In genomic region chr1:50348449-50349241, GRCh38 we compare ENCODE assay signal across 8 cellular contexts.
DNase-seq lines count a peak whose midpoint lies in the region; ATAC-seq and TF ChIP-seq lines count a peak whose summit lies in the region.

No MANE protein-coding gene starts in this region.

- H3K4ac ChIP-seq in trophoblast cell (ENCODE audit: low read depth, low read length): no peak overlapping the region

- no peaks in the 10 kb centered on the region for H3K9me3 Mint-ChIP-seq in activated T-helper 1 cell treated with anti-CD3 and anti-CD28 coated beads, Interleukin-12 subunit alpha, Interleukin-12 subunit beta, Interleukin-2, Interleukin-4 antibody, amounts not matched to agents 30 ng/mL and 10 ng/mL and 1 ng/mL, durations not matched to agents 14 hours and 24 hours and 36 hours

- H3K9ac ChIP-seq in trophoblast cell (ENCODE audit: low read length): no peak overlapping the region

- intact Hi-C loops in activated T-helper 1 cell treated with anti-CD3 and anti-CD28 coated beads, Interleukin-12 subunit alpha, Interleukin-12 subunit beta, Interleukin-2, Interleukin-4 antibody, amounts not matched to agents 30 ng/mL and 10 ng/mL and 1 ng/mL, durations not matched to agents 14 hours and 24 hours and 36 hours (cut with micrococcal nuclease): loop anchor here (2.0 kb wide), 1 partner anchor 1672 kb away; no protein-coding TSS in a partner anchor

- H2BK12ac ChIP-seq in trophoblast cell (ENCODE audit: low read length): no peak overlapping the region

- no peak overlapping the region for H4K91ac ChIP-seq in trophoblast cell (ENCODE audit: low read depth, low read length)

- no peaks in the 10 kb centered on the region for H3K4me1 ChIP-seq in trophoblast cell (ENCODE audit: control insufficient read depth in 1 of 2, insufficient read depth in 2 of 2, low read length in 2 of 2)

- no peak overlapping the region for H4K12ac ChIP-seq in trophoblast cell (ENCODE audit: low read depth, low read length)

- ATAC-seq in HG03442 (IDR thresholded peaks at IDR 0.05; ENCODE audit: unreplicated experiment) (peak; percentile 77), GM19023 (IDR thresholded peaks at IDR 0.05; ENCODE audit: unreplicated experiment) (no peak)

- no peaks in the 10 kb centered on the region for H3K36me3 Mint-ChIP-seq in activated T-helper 1 cell treated with anti-CD3 and anti-CD28 coated beads, Interleukin-12 subunit alpha, Interleukin-12 subunit beta, Interleukin-2, Interleukin-4 antibody, amounts not matched to agents 30 ng/mL and 10 ng/mL and 1 ng/mL, durations not matched to agents 14 hours and 24 hours and 36 hours (ENCODE audit: low read depth)

- no peaks in the 10 kb centered on the region for H3K4me1 Mint-ChIP-seq in activated T-helper 1 cell treated with anti-CD3 and anti-CD28 coated beads, Interleukin-12 subunit alpha, Interleukin-12 subunit beta, Interleukin-2, Interleukin-4 antibody, amounts not matched to agents 30 ng/mL and 10 ng/mL and 1 ng/mL, durations not matched to agents 14 hours and 24 hours and 36 hours (ENCODE audit: low read depth)

- no peaks in the 10 kb centered on the region for H3K27me3 Mint-ChIP-seq in activated T-helper 1 cell treated with anti-CD3 and anti-CD28 coated beads, Interleukin-12 subunit alpha, Interleukin-12 subunit beta, Interleukin-2, Interleukin-4 antibody, amounts not matched to agents 30 ng/mL and 10 ng/mL and 1 ng/mL, durations not matched to agents 14 hours and 24 hours and 36 hours (ENCODE audit: insufficient read depth)

- no peak overlapping the region for H2BK5ac ChIP-seq in trophoblast cell (ENCODE audit: low read depth, low read length, poor library complexity)

- no peak overlapping the region for H3K4me3 Mint-ChIP-seq in activated T-helper 1 cell treated with anti-CD3 and anti-CD28 coated beads, Interleukin-12 subunit alpha, Interleukin-12 subunit beta, Interleukin-2, Interleukin-4 antibody, amounts not matched to agents 30 ng/mL and 10 ng/mL and 1 ng/mL, durations not matched to agents 14 hours and 24 hours and 36 hours

- H3K27me3 ChIP-seq in GM06990 (replicated peaks; ENCODE audit: control insufficient read depth, insufficient read depth, low read length) (no peaks in the 10 kb centered on the region; the same call in 1 of the 2 replicates), trophoblast cell (ENCODE audit: insufficient read depth, low read length) (no peaks in the 10 kb centered on the region)

- no peak overlapping the region for H3K14ac ChIP-seq in trophoblast cell (ENCODE audit: low read length)

- no peak overlapping the region for H2BK120ac ChIP-seq in trophoblast cell (ENCODE audit: insufficient read depth, low read length, poor library complexity)

- no peaks in the 10 kb centered on the region for H3K79me2 ChIP-seq in trophoblast cell (ENCODE audit: control insufficient read depth, insufficient read depth, low read length, poor library complexity)

- H2AK5ac ChIP-seq in trophoblast cell (ENCODE audit: low read length): no peak overlapping the region

- no peaks in the 10 kb centered on the region for H3K79me1 ChIP-seq in trophoblast cell (ENCODE audit: low read length)

- H3K27ac ChIP-seq in trophoblast cell (ENCODE audit: low read depth, low read length): no peak overlapping the region

- H3K36me3 ChIP-seq in GM06990 (ENCODE audit: control insufficient read depth, insufficient read depth, low read length): no peaks in the 10 kb centered on the region
- H3K36me3 ChIP-seq in trophoblast cell (ENCODE audit: control insufficient read depth in 1 of 2, insufficient read depth in 2 of 2, low read length in 2 of 2): no peaks in the 10 kb centered on the region

- DNase-seq in AG08396 (ENCODE audit: low spot score) (peak; percentile 82), GM06990 (ENCODE audit: extremely low read depth, insufficient read length) (peak; percentile 25), NCI-H748 treated with DMSO at 0.1 percent for 48 hours (lab: John Stamatoyannopoulos, UW) (peak; percentile 77), glomerular visceral epithelial cell (ENCODE audit: extremely low spot score) (peak; percentile 73), trophoblast cell (peak; percentile 50 to 86)
- peak; percentile 22 for DNase-seq in activated T-helper 1 cell treated with anti-CD3 and anti-CD28 coated beads, Interleukin-12 subunit alpha, Interleukin-12 subunit beta, Interleukin-2, Interleukin-4 antibody, amounts not matched to agents 30 ng/mL and 10 ng/mL and 1 ng/mL, durations not matched to agents 14 hours and 24 hours and 36 hours (ENCODE audit: low spot score)

- no peaks in the 10 kb centered on the region for H3K9me3 ChIP-seq in trophoblast cell (ENCODE audit: insufficient read depth, low read depth, low read length)

- no CpG with 5 or more reads among the region's 5 CpGs for WGBS in trophoblast cell (ENCODE audit: extremely low coverage, insufficient coverage, insufficient read length)

- no peak overlapping the region for H3K23ac ChIP-seq in trophoblast cell (ENCODE audit: low read length)

- no peak overlapping the region for H2AFZ ChIP-seq in trophoblast cell (ENCODE audit: insufficient read depth, low read length, poor library complexity)

- H3K4me3 ChIP-seq in GM06990 (replicated peaks; ENCODE audit: low read depth, low read length) (no peak overlapping the region), trophoblast cell (ENCODE audit: low read depth, low read length) (no peak overlapping the region)

- H3K18ac ChIP-seq in trophoblast cell (ENCODE audit: low read length): no peak overlapping the region

- no peak overlapping the region for H4K8ac ChIP-seq in trophoblast cell (ENCODE audit: low read depth, low read length)

- H3K27ac Mint-ChIP-seq in activated T-helper 1 cell treated with anti-CD3 and anti-CD28 coated beads, Interleukin-12 subunit alpha, Interleukin-12 subunit beta, Interleukin-2, Interleukin-4 antibody, amounts not matched to agents 30 ng/mL and 10 ng/mL and 1 ng/mL, durations not matched to agents 14 hours and 24 hours and 36 hours: no peak overlapping the region

- no peak overlapping the region for H3K4me2 ChIP-seq in trophoblast cell (ENCODE audit: low read length)

- peak; percentile 84 for TF ChIP-seq CTCF in GM06990 (IDR thresholded peaks at IDR 0.05; ENCODE audit: insufficient read depth, low read length, poor library complexity, severe bottlenecking)

Comparison
In these comparisons a context has a peak if more than half of its experiments do, and no peak if none do; other contexts are left out.
1. DNase-seq: peak in every context shown above with its lines; median percentile 82 in AG08396; 77 in NCI-H748 treated with DMSO at 0.1 percent for 48 hours; 73 in glomerular visceral epithelial cell; 68 in trophoblast cell; 25 in GM06990; 22 in activated T-helper 1 cell treated with anti-CD3 and anti-CD28 coated beads, Interleukin-12 subunit alpha, Interleukin-12 subunit beta, Interleukin-2, Interleukin-4 antibody, amounts not matched to agents 30 ng/mL and 10 ng/mL and 1 ng/mL, durations not matched to agents 14 hours and 24 hours and 36 hours.